ENCODE assay signal across 1 cellular context in genomic region chr16:75653926-75654325, GRCh38.
TF ChIP-seq lines count a peak whose summit lies in the region.

No MANE protein-coding gene starts in this region.

TF ChIP-seq in SK-N-SH, 30 proteins besides CTCF, POLR2A, EP300 and RAD21 (continued from another document):
- TF ChIP-seq REST (IDR thresholded peaks at IDR 0.05; ENCODE audit: low read depth, low read length): no peak
